ENCODE assay signal across 8 cellular contexts in the genomic region with DNA sequence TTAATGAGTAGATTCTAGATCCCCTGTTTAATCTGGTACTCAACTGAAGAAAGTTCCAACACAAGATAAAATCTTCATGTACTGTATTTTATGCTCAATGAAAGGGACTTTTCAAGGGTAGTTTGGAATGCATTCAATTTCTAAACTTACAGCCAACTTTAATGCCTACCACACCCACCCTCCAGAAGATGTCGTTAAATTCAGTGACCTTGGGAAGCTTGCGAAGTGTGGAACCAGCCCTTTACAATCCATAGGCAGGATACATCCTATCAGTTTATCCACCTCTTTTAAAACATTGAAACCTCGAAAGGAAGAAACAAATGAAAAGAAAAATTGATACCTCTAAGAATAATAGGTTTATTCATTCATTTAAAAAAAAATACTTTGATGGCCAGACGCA. TPM values are rescaled to one million over a fixed set of nuclear protein-coding genes. Genes with fewer than 3 reads are reported as not detected.
"Had no signal": no experiment of that assay in that cellular context is flagged by ENCODE, and none has a peak within 500 bp of the region (broad histone marks: within the 10 kb centered on the region; RNA-seq: fewer than 3 reads in every experiment).

No MANE protein-coding gene starts in this region.

- DNase-seq: GM23248, GOT3, H7, HFFc6 had no signal

- H3K9ac ChIP-seq: GM23248 had no signal

- ATAC-seq: HCT116, HepG2 had no signal

- H3K4me3 ChIP-seq: GM23248, HAP-1 had no signal

- H3K27ac ChIP-seq: GM23248, HL-60 had no signal

- H3K4me1 ChIP-seq: HAP-1 had no signal

- H3K9me3 ChIP-seq: HAP-1 had no signal

- H3K36me3 ChIP-seq: HAP-1 had no signal

RNA-seq across cellular contexts. Expression of gene TRPM6, which starts 20.2 kb away (rescaled TPM):
- total RNA-seq: GM23248, HFFc6 had no signal
